In the genomic region with DNA sequence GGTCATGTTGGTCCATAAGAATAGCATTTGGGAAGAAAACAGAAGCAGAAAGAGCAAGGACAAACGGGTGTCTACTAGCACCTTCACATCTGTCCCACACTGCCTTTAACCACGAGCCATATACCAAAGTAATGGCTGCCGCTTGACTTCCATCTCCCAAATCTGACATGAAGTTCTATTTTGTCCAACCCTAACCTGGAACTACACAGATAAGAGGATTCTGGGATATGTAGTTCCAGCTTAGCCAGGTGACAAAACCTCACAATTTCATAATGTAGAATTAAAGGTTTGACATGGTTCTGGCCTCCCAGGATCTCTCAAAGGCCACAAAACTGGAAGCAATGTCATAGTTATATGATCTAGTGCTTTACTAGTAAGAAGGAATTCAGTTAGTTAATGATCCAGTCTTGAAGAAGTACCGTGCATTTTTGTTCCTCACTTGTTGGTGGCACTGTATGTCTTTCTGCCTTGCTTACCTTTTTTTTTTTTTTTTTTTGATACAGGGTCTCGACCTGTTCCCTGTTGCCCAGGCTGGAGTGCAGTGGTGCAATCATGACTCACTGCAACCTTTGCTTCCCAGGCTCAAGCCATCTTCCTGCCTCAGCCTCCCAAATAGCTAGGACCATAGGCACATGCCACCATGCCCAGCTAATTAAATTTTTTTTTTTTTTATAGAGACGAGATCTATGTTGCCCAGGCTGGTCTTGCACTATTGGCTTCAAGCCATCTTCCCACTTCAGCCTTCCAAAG, we compare ENCODE assay signal across 30 cellular contexts.
"Had no signal": no experiment of that assay in that cellular context is flagged by ENCODE, and none has a peak within 500 bp of the region (broad histone marks: within the 10 kb centered on the region; RNA-seq: fewer than 3 reads in every experiment).

No MANE protein-coding gene starts in this region.

- H3K4me1 ChIP-seq: SJCRH30 had no signal

- H3K9me3 Mint-ChIP-seq: activated CD4-positive, alpha-beta memory T cell treated with anti-CD3 and anti-CD28 coated beads, Interleukin-2, amount 10 ng/mL, durations not matched to agents 7 days and 5 days; activated naive CD4-positive, alpha-beta T cell treated with anti-CD3 and anti-CD28 coated beads, Interleukin-2, amount 10 ng/mL, durations not matched to agents 7 days and 5 days; activated naive CD8-positive, alpha-beta T cell treated with anti-CD3 and anti-CD28 coated beads, Interleukin-2, amount 50 U/mL, for 24 hours; brain; central memory CD8-positive, alpha-beta T cell had no signal

- H3K27ac Mint-ChIP-seq: activated CD4-positive, alpha-beta memory T cell treated with anti-CD3 and anti-CD28 coated beads, Interleukin-2, amount 10 ng/mL, durations not matched to agents 7 days and 5 days; activated CD8-positive, alpha-beta memory T cell treated with anti-CD3 and anti-CD28 coated beads, Interleukin-2, amount 10 ng/mL, durations not matched to agents 7 days and 5 days; activated naive CD4-positive, alpha-beta T cell treated with anti-CD3 and anti-CD28 coated beads, Interleukin-2, amount 10 ng/mL, durations not matched to agents 7 days and 5 days; activated naive CD8-positive, alpha-beta T cell; activated naive CD8-positive, alpha-beta T cell treated with anti-CD3 and anti-CD28 coated beads, Interleukin-2, amount 50 U/mL, for 24 hours had no signal

- H3K4me3 Mint-ChIP-seq: activated CD4-positive, alpha-beta memory T cell treated with anti-CD3 and anti-CD28 coated beads, Interleukin-2, amount 10 ng/mL, durations not matched to agents 7 days and 5 days; activated CD8-positive, alpha-beta memory T cell treated with anti-CD3 and anti-CD28 coated beads, Interleukin-2, amount 10 ng/mL, durations not matched to agents 7 days and 5 days; activated naive CD4-positive, alpha-beta T cell treated with anti-CD3 and anti-CD28 coated beads, Interleukin-2, amount 10 ng/mL, durations not matched to agents 7 days and 5 days; activated naive CD8-positive, alpha-beta T cell; activated naive CD8-positive, alpha-beta T cell treated with anti-CD3 and anti-CD28 coated beads, Interleukin-2, amount 50 U/mL, for 24 hours; brain; central memory CD8-positive, alpha-beta T cell had no signal

- H3K4me1 Mint-ChIP-seq: activated CD4-positive, alpha-beta memory T cell treated with anti-CD3 and anti-CD28 coated beads, Interleukin-2, amount 10 ng/mL, durations not matched to agents 7 days and 5 days; activated CD8-positive, alpha-beta memory T cell treated with anti-CD3 and anti-CD28 coated beads, Interleukin-2, amount 10 ng/mL, durations not matched to agents 7 days and 5 days; activated naive CD4-positive, alpha-beta T cell treated with anti-CD3 and anti-CD28 coated beads, Interleukin-2, amount 10 ng/mL, durations not matched to agents 7 days and 5 days; central memory CD8-positive, alpha-beta T cell had no signal

- H3K4me3 ChIP-seq: SJCRH30, SK-N-MC had no signal

- ATAC-seq: activated CD8-positive, alpha-beta memory T cell treated with anti-CD3 and anti-CD28 coated beads, Interleukin-2, amount 10 ng/mL, durations not matched to agents 7 days and 5 days; activated naive CD8-positive, alpha-beta T cell treated with anti-CD3 and anti-CD28 coated beads, Interleukin-2, amount 50 U/mL, for 24 hours; Panc1 had no signal

- H3K27me3 Mint-ChIP-seq: activated CD4-positive, alpha-beta memory T cell treated with anti-CD3 and anti-CD28 coated beads, Interleukin-2, amount 10 ng/mL, durations not matched to agents 7 days and 5 days; activated naive CD4-positive, alpha-beta T cell treated with anti-CD3 and anti-CD28 coated beads, Interleukin-2, amount 10 ng/mL, durations not matched to agents 7 days and 5 days; activated naive CD8-positive, alpha-beta T cell; activated naive CD8-positive, alpha-beta T cell treated with anti-CD3 and anti-CD28 coated beads, Interleukin-2, amount 50 U/mL, for 24 hours; brain had no signal

- H3K36me3 Mint-ChIP-seq: activated CD8-positive, alpha-beta memory T cell treated with anti-CD3 and anti-CD28 coated beads, Interleukin-2, amount 10 ng/mL, durations not matched to agents 7 days and 5 days; activated naive CD4-positive, alpha-beta T cell treated with anti-CD3 and anti-CD28 coated beads, Interleukin-2, amount 10 ng/mL, durations not matched to agents 7 days and 5 days; activated naive CD8-positive, alpha-beta T cell had no signal

- H3K27me3 ChIP-seq: SJCRH30 had no signal

- DNase-seq: activated CD4-positive, alpha-beta memory T cell treated with anti-CD3 and anti-CD28 coated beads, Interleukin-2, amount 10 ng/mL, durations not matched to agents 7 days and 5 days; activated CD4-positive, alpha-beta T cell treated with anti-CD3 and anti-CD28 coated beads for 1 hour; activated CD4-positive, alpha-beta T cell treated with anti-CD3 and anti-CD28 coated beads for 48 hours; activated CD4-positive, CD25-positive, alpha-beta regulatory T cell; activated CD8-positive, alpha-beta memory T cell treated with anti-CD3 and anti-CD28 coated beads for 24 hours; activated CD8-positive, alpha-beta memory T cell treated with anti-CD3 and anti-CD28 coated beads, Interleukin-2, amount 10 ng/mL, durations not matched to agents 7 days and 5 days; activated CD8-positive, alpha-beta memory T cell treated with anti-CD3 and anti-CD28 coated beads, Interleukin-2, amount 50 U/mL, for 48 hours; activated effector memory CD4-positive, alpha-beta T cell treated with Interleukin-2 at 50 U/mL for 16 hours; activated naive CD4-positive, alpha-beta T cell treated with anti-CD3 and anti-CD28 coated beads, Interleukin-2, amount 10 ng/mL, durations not matched to agents 7 days and 5 days; activated naive CD8-positive, alpha-beta T cell treated with anti-CD3 and anti-CD28 coated beads, Interleukin-2, amount 50 U/mL, for 24 hours; activated T-cell treated with anti-CD3 and anti-CD28 coated beads, Interleukin-2, amount 50 U/mL, for 48 hours; anterior cingulate cortex; Karpas-422; NCI-H1436 treated with DMSO at 0.1 percent for 48 hours; NCI-H1694 treated with DMSO at 0.1 percent for 48 hours; NCI-H2029; NCI-H2171; NCI-H2227 treated with DMSO at 0.1 percent for 48 hours; NCI-H446; NCI-H510A treated with DMSO at 0.1 percent for 48 hours; NCI-H526 treated with DMSO at 0.1 percent for 48 hours; SHP77; SJCRH30; T1000; WERI-Rb-1 had no signal

- H3K36me3 ChIP-seq: WERI-Rb-1 had no signal

- H3K27ac ChIP-seq: SJCRH30, SK-N-MC, WERI-Rb-1 had no signal

- H3K9me3 ChIP-seq: SJCRH30 had no signal
